In genomic region chr7:4774804-4775280, GRCh38 we compare ENCODE assay signal across 1 cellular context.
TF ChIP-seq lines count a peak whose summit lies in the region.

No MANE protein-coding gene starts in this region.

TF ChIP-seq in GM23338, 12 proteins besides CTCF, POLR2A, EP300 and RAD21 (continued from another document):
- TF ChIP-seq ZNF462 (CRISPR knock-in tag; IDR thresholded peaks at IDR 0.05) (no peak), ETS1 (IDR thresholded peaks at IDR 0.05) (no peak), POLR2AphosphoS5 (IDR thresholded peaks at IDR 0.05; ENCODE audit: low read depth) (no peak), EZH2phosphoT487 (IDR thresholded peaks at IDR 0.05; ENCODE audit: unreplicated experiment) (no peak), EZH2 (IDR thresholded peaks at IDR 0.05; ENCODE audit: low read depth, unreplicated experiment) (no peak)
